Comparison of ENCODE assay signal across 10 cellular contexts in the genomic region with DNA sequence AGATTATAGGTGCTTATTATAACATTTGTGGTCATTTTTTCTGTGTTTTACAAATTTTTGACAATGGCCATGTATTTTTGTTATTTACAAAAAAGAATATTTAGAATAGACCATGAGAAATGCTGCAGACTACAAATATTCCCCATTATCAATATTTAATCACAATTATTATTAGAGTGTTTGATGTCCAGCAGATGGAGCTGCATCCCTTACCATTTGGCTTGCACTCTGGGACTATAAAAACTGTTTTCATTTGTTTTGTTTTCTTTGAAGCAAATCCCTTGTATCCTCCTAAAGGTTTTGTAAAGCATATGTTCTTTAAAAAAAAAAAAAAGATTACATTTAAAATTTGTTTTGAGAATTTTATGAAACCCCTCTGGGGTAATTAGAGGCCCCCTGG.
DNase-seq lines count a peak whose midpoint lies in the region; ATAC-seq and TF ChIP-seq lines count a peak whose summit lies in the region.
"Had no signal": no experiment of that assay in that cellular context is flagged by ENCODE, and none has a peak within 500 bp of the region (broad histone marks: within the 10 kb centered on the region; RNA-seq: fewer than 3 reads in every experiment).

No MANE protein-coding gene starts in this region.

- H3K27me3 Mint-ChIP-seq in mesothelial cell of epicardium (ENCODE audit: low read depth) (peaks cover 23% of the 10 kb centered on the region), Calu3 (ENCODE audit: unreplicated experiment) (no peaks in the 10 kb centered on the region)

- H3K4me3 ChIP-seq in body of pancreas, result no peak overlapping the region

- H3K36me3 Mint-ChIP-seq in mesothelial cell of epicardium, result no peaks in the 10 kb centered on the region
- H3K36me3 Mint-ChIP-seq in Calu3 (ENCODE audit: insufficient read depth, unreplicated experiment), result no peaks in the 10 kb centered on the region

- no peaks in the 10 kb centered on the region for H3K4me1 ChIP-seq in body of pancreas

- no peak for ATAC-seq in body of pancreas
- ATAC-seq in HG02885 (IDR thresholded peaks at IDR 0.05; ENCODE audit: poor library complexity, unreplicated experiment), result no peak

- no TSS peak for BruUV-seq in Calu3 (replicated peaks; lab: Mats Ljungman, UMichigan)

- no peaks in the 10 kb centered on the region for H3K9me3 ChIP-seq in body of pancreas

- TF ChIP-seq POLR2A in body of pancreas (IDR thresholded peaks at IDR 0.05), result no peak

- H3K9me3 Mint-ChIP-seq in mesothelial cell of epicardium (no peaks in the 10 kb centered on the region), Calu3 (ENCODE audit: low read depth, unreplicated experiment) (no peaks in the 10 kb centered on the region)

- H3K27me3 ChIP-seq in body of pancreas, result no peaks in the 10 kb centered on the region

- peak in 4 of 7 experiments; percentile 11 to 25 (median 18) for TF ChIP-seq CTCF in body of pancreas (IDR thresholded peaks at IDR 0.05)
- peak; percentile 40 for TF ChIP-seq CTCF in mesothelial cell of epicardium (IDR thresholded peaks at IDR 0.05; ENCODE audit: unreplicated experiment)
- TF ChIP-seq CTCF in Calu3 (IDR thresholded peaks at IDR 0.05; ENCODE audit: unreplicated experiment), result no peak

- no peak overlapping the region for H3K27ac ChIP-seq in body of pancreas
- H3K27ac ChIP-seq: epithelial cell of prostate had no signal

- H3K4me3 Mint-ChIP-seq in mesothelial cell of epicardium (no peak overlapping the region), Calu3 (ENCODE audit: low read depth, unreplicated experiment) (no peak overlapping the region)

- H3K4me1 Mint-ChIP-seq in mesothelial cell of epicardium, result no peaks in the 10 kb centered on the region
- no peaks in the 10 kb centered on the region for H3K4me1 Mint-ChIP-seq in Calu3 (ENCODE audit: low read depth, unreplicated experiment)

- intact Hi-C loops in body of pancreas (cut with DNase I), result no loop called here
- intact Hi-C loops in Calu3 (cut with micrococcal nuclease; ENCODE audit: unreplicated experiment), result loop anchor here (1.0 to 5.0 kb wide), 3 partner anchors 181 to 681 kb away; no protein-coding TSS in a partner anchor

- no peaks in the 10 kb centered on the region for H3K36me3 ChIP-seq in body of pancreas (replicated peaks in 1 of 2; ENCODE audit: insufficient read depth in 1 of 2, low read depth in 2 of 2)

- peak; percentile 9 for DNase-seq in D341Med (ENCODE audit: low spot score)
- peak; percentile 22 for DNase-seq in HPDE6-E6E7 (ENCODE audit: extremely low spot score)
- no peak for DNase-seq in body of pancreas
- DNase-seq in mesothelial cell of epicardium (ENCODE audit: low spot score in 2 of 2, unreplicated experiment in 2 of 2), result no peak
- DNase-seq in 8988T, result no peak
- DNase-seq in Calu3, result no peak
- no peak for DNase-seq in inferior parietal cortex (ENCODE audit: extremely low spot score)
- DNase-seq: NCI-H1092 had no signal

- CTCF ChIA-PET in Calu3 (lab: Charles Lee), result no interaction called here

- H3K27ac Mint-ChIP-seq in mesothelial cell of epicardium, result no peak overlapping the region
- H3K27ac Mint-ChIP-seq in Calu3 (ENCODE audit: unreplicated experiment), result no peak overlapping the region

Comparison
In these comparisons a context has a peak if more than half of its experiments do, and no peak if none do; other contexts are left out.
1. DNase-seq: peak in D341Med (single experiment) and HPDE6-E6E7 (single experiment); none in body of pancreas (0 of 4), mesothelial cell of epicardium (0 of 2), 8988T (single experiment), Calu3 (single experiment) and inferior parietal cortex (single experiment).